In genomic region chr7:44748042-44748947, GRCh38 we compare ENCODE assay signal across 1 cellular context.
TF ChIP-seq lines count a peak whose summit lies in the region.

TSS of gene ZMIZ2 (plus strand) at chr7:44748847. CDS start at chr7:44756250, 7,403 bp downstream.

TF ChIP-seq in HEK293, 187 proteins besides CTCF, POLR2A, EP300 and RAD21 (continued from another document):
- TF ChIP-seq PRDM10 (tag by site-specific recombination; IDR thresholded peaks at IDR 0.05) (no peak; the same call in 1 of the 2 replicates), ZFP37 (tag by site-specific recombination; IDR thresholded peaks at IDR 0.05) (no peak), ZNF624 (tag by site-specific recombination; IDR thresholded peaks at IDR 0.05) (no peak), GLIS1 (tag by site-specific recombination; IDR thresholded peaks at IDR 0.05) (peak; percentile 44; the same call in 1 of the 2 replicates), ZBTB44 (tag by site-specific recombination; IDR thresholded peaks at IDR 0.05) (peak; percentile 49), ZNF404 (tag by site-specific recombination; IDR thresholded peaks at IDR 0.05) (no peak), ELK4 (IDR thresholded peaks at IDR 0.05; ENCODE audit: borderline replicate concordance, low read depth, low read length) (no peak), ZNF274 (IDR thresholded peaks at IDR 0.05; ENCODE audit: low read length) (no peak), ZNF274 (tag by site-specific recombination; IDR thresholded peaks at IDR 0.05; ENCODE audit: borderline replicate concordance) (no peak), ZNF664 (tag by site-specific recombination; IDR thresholded peaks at IDR 0.05) (no peak), HOXC10 (CRISPR knock-in tag; IDR thresholded peaks at IDR 0.05) (no peak), ZNF121 (tag by site-specific recombination; IDR thresholded peaks at IDR 0.05) (peak; percentile 48), ZNF791 (tag by site-specific recombination; IDR thresholded peaks at IDR 0.05) (no peak), KLF8 (tag by site-specific recombination; IDR thresholded peaks at IDR 0.05) (peak; percentile 65), HOXD13 (CRISPR knock-in tag; IDR thresholded peaks at IDR 0.05; ENCODE audit: borderline replicate concordance) (no peak), HOXA7 (CRISPR knock-in tag; IDR thresholded peaks at IDR 0.05; ENCODE audit: borderline replicate concordance) (no peak), GFI1B (tag by site-specific recombination; IDR thresholded peaks at IDR 0.05) (no peak), SCRT2 (tag by site-specific recombination; IDR thresholded peaks at IDR 0.05) (no peak), MYNN (tag by site-specific recombination; IDR thresholded peaks at IDR 0.05; ENCODE audit: borderline replicate concordance) (no peak), SP3 (tag by site-specific recombination; IDR thresholded peaks at IDR 0.05) (peak; percentile 28; the same call in 1 of the 2 replicates), ZBTB17 (tag by site-specific recombination; IDR thresholded peaks at IDR 0.05) (peak; percentile 58; the same call in 1 of the 2 replicates), TCF7L2 (IDR thresholded peaks at IDR 0.05; ENCODE audit: borderline replicate concordance, low read depth, low read length) (no peak), ZNF37A (tag by site-specific recombination; IDR thresholded peaks at IDR 0.05) (no peak)
- TF ChIP-seq, protein P1, sequence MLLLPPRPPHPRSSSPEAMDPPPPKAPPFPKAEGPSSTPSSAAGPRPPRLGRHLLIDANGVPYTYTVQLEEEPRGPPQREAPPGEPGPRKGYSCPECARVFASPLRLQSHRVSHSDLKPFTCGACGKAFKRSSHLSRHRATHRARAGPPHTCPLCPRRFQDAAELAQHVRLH (tag by site-specific recombination; IDR thresholded peaks at IDR 0.05) = no peak
- TF ChIP-seq, protein P2, sequence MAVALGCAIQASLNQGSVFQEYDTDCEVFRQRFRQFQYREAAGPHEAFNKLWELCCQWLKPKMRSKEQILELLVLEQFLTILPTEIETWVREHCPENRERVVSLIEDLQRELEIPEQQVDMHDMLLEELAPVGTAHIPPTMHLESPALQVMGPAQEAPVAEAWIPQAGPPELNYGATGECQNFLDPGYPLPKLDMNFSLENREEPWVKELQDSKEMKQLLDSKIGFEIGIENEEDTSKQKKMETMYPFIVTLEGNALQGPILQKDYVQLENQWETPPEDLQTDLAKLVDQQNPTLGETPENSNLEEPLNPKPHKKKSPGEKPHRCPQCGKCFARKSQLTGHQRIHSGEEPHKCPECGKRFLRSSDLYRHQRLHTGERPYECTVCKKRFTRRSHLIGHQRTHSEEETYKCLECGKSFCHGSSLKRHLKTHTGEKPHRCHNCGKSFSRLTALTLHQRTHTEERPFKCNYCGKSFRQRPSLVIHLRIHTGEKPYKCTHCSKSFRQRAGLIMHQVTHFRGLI (tag by site-specific recombination; IDR thresholded peaks at IDR 0.05) = no peak
- TF ChIP-seq, protein P3, sequence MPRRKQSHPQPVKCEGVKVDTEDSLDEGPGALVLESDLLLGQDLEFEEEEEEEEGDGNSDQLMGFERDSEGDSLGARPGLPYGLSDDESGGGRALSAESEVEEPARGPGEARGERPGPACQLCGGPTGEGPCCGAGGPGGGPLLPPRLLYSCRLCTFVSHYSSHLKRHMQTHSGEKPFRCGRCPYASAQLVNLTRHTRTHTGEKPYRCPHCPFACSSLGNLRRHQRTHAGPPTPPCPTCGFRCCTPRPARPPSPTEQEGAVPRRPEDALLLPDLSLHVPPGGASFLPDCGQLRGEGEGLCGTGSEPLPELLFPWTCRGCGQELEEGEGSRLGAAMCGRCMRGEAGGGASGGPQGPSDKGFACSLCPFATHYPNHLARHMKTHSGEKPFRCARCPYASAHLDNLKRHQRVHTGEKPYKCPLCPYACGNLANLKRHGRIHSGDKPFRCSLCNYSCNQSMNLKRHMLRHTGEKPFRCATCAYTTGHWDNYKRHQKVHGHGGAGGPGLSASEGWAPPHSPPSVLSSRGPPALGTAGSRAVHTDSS (tag by site-specific recombination; IDR thresholded peaks at IDR 0.05) = no peak
